ENCODE assay signal across 24 cellular contexts in genomic region chrX:99705696-99706095, GRCh38.
"Had no signal": no experiment of that assay in that cellular context is flagged by ENCODE, and none has a peak within 500 bp of the region (broad histone marks: within the 10 kb centered on the region; RNA-seq: fewer than 3 reads in every experiment).

No MANE protein-coding gene starts in this region.

- H3K27me3 ChIP-seq: ascending aorta, brain microvascular endothelial cell, MG63 had no signal

- DNase-seq: activated CD4-positive, alpha-beta T cell treated with anti-CD3 and anti-CD28 coated beads for 48 hours; activated CD4-positive, alpha-beta T cell treated with anti-CD3 and anti-CD28 coated beads, Interleukin-2, amount 50 U/mL, for 4 hours; activated CD4-positive, CD25-positive, alpha-beta regulatory T cell treated with anti-CD3 and anti-CD28 coated beads, Interleukin-2, amount 50 U/mL, for 72 hours; activated CD8-positive, alpha-beta memory T cell treated with anti-CD3 and anti-CD28 coated beads, Interleukin-2, amount 10 ng/mL, durations not matched to agents 7 days and 5 days; activated effector memory CD4-positive, alpha-beta T cell treated with Interleukin-2 at 50 U/mL for 16 hours; activated naive CD4-positive, alpha-beta T cell; activated T-cell treated with anti-CD3 and anti-CD28 coated beads, Interleukin-2, amount 50 U/mL, for 24 hours; amniotic stem cell; brain microvascular endothelial cell; cerebellar nuclear complex; MG63; MV-4-11; NCI-H1092 treated with DMSO at 0.1 percent for 48 hours; NCI-H1417 treated with DMSO at 0.1 percent for 48 hours; NCI-H1694 treated with DMSO at 0.1 percent for 48 hours; NCI-H2029 treated with DMSO at 0.1 percent for 48 hours; NCI-H510A treated with DMSO at 0.1 percent for 48 hours; NCI-H69; PC-9; SIG-M5; SW 1271 had no signal

- H3K4me3 ChIP-seq: ascending aorta, MG63, PC-9 had no signal

- H3K4me1 ChIP-seq: ascending aorta had no signal

- ATAC-seq: activated CD8-positive, alpha-beta memory T cell treated with anti-CD3 and anti-CD28 coated beads, Interleukin-2, amount 10 ng/mL, durations not matched to agents 7 days and 5 days; WTC11 had no signal

- H3K4me2 ChIP-seq: KMS-11, PC-9 had no signal

- H3K36me3 ChIP-seq: ascending aorta, brain microvascular endothelial cell, MG63 had no signal

- H3K9me3 ChIP-seq: ascending aorta, MG63 had no signal

- H2AFZ ChIP-seq: PC-9 had no signal

- H3K9ac ChIP-seq: KMS-11 had no signal

- H3K27ac ChIP-seq: ascending aorta, brain microvascular endothelial cell, KMS-11, PC-9 had no signal
